In genomic region chr14:92690171-92691011, GRCh38 we compare ENCODE assay signal across 8 cellular contexts. TPM values are rescaled to one million over a fixed set of nuclear protein-coding genes. Genes with fewer than 3 reads are reported as not detected.
DNase-seq lines count a peak whose midpoint lies in the region; ATAC-seq and TF ChIP-seq lines count a peak whose summit lies in the region.

No MANE protein-coding gene starts in this region.

- no peak overlapping the region for H3K4ac ChIP-seq in mesenchymal stem cell (ENCODE audit: low read depth in 1 of 2, low read length in 2 of 2)

- peaks cover 28% of the 10 kb centered on the region for H3K4me1 ChIP-seq in mesenchymal stem cell (ENCODE audit: control insufficient read depth, insufficient read depth, low read depth, low read length)

- H2AFZ ChIP-seq in mesenchymal stem cell (ENCODE audit: low read depth, low read length) = no peak overlapping the region

- in situ Hi-C loops in astrocyte of the spinal cord (cut with HindIII; ENCODE audit: low sequenced_read_pairs) = no loop called here

- no peak overlapping the region for H3K23ac ChIP-seq in mesenchymal stem cell (ENCODE audit: low read length in 2 of 2)

- H3K4me2 ChIP-seq in mesenchymal stem cell (ENCODE audit: low read length, poor library complexity, severe bottlenecking) = no peak overlapping the region

- no peak overlapping the region for H3K27ac ChIP-seq in 22Rv1
- no peak overlapping the region for H3K27ac ChIP-seq in mesenchymal stem cell (ENCODE audit: low read length, poor library complexity, severe bottlenecking)

- no peaks in the 10 kb centered on the region for H3K9me3 ChIP-seq in mesenchymal stem cell (ENCODE audit: control insufficient read depth, low read length)

- no peak overlapping the region for H2BK15ac ChIP-seq in mesenchymal stem cell (ENCODE audit: low read depth, poor library complexity, severe bottlenecking)

- H2BK12ac ChIP-seq in mesenchymal stem cell (ENCODE audit: low read length in 2 of 2) = no peak overlapping the region

- H2BK5ac ChIP-seq in mesenchymal stem cell (ENCODE audit: low read depth, low read length, poor library complexity, severe bottlenecking) = no peak overlapping the region

- H4K91ac ChIP-seq in mesenchymal stem cell (ENCODE audit: low read length) = no peak overlapping the region

- POLR2A ChIA-PET in GM10248 (lab: Yijun Ruan, JAX) = interaction anchor here (0.5 to 0.6 kb wide), 2 partner anchors 39 to 172 kb away, joined by 6 read pairs; no protein-coding TSS in a partner anchor

- H3K9ac ChIP-seq in mesenchymal stem cell (ENCODE audit: low read length) = no peak overlapping the region

- H3K79me1 ChIP-seq in mesenchymal stem cell (replicated peaks; ENCODE audit: low read length, poor library complexity, severe bottlenecking) = no peaks in the 10 kb centered on the region

- DNase-seq in GM10248 (ENCODE audit: extremely low spot score) = no peak
- peak; percentile 51 for DNase-seq in NCI-H2107 treated with DMSO at 0.1 percent for 48 hours (lab: John Stamatoyannopoulos, UW; ENCODE audit: unreplicated experiment)
- DNase-seq in astrocyte of the spinal cord (ENCODE audit: low read depth, low spot score) = peak; percentile 59
- DNase-seq in mesenchymal stem cell = peak; percentile 50
- no peak for DNase-seq in T-helper 1 cell
- no peak for DNase-seq in SKM-1 treated with dmso at 0.1 percent for 144 hours (lab: John Stamatoyannopoulos, UW; ENCODE audit: unreplicated experiment)

- CTCF ChIA-PET in GM10248 (lab: Yijun Ruan, JAX) = interaction anchor here (0.6 to 5.1 kb wide), 25 partner anchors 9 to 694 kb away, joined by 3 to 32 read pairs (median 3); no protein-coding TSS in a partner anchor

- no peak overlapping the region for H3K14ac ChIP-seq in mesenchymal stem cell (ENCODE audit: low read length in 2 of 2)

- H3K27me3 ChIP-seq in mesenchymal stem cell (ENCODE audit: control insufficient read depth in 1 of 2, insufficient read depth in 1 of 2, low read length in 2 of 2) = peaks cover 0 to 18% of the 10 kb centered on the region in 2 experiments

- H3K4me3 ChIP-seq in astrocyte of the spinal cord (ENCODE audit: low read depth, low read length) (no peak overlapping the region), mesenchymal stem cell (ENCODE audit: insufficient read depth in 1 of 2, low read depth in 1 of 2, low read length in 2 of 2) (no peak overlapping the region)

- WGBS in mesenchymal stem cell = 88% methylated on average over 10 of the region's 13 CpGs

- H2BK120ac ChIP-seq in mesenchymal stem cell (ENCODE audit: low read depth, low read length) = no peak overlapping the region

- ATAC-seq in GM19452 (IDR thresholded peaks at IDR 0.05; ENCODE audit: unreplicated experiment) = no peak

- no peak overlapping the region for H3K18ac ChIP-seq in mesenchymal stem cell (ENCODE audit: low read depth in 1 of 2, low read length in 2 of 2)

- no peak overlapping the region for H4K8ac ChIP-seq in mesenchymal stem cell (ENCODE audit: low read length)

- no peak overlapping the region for H2AK5ac ChIP-seq in mesenchymal stem cell (ENCODE audit: low read length, severe bottlenecking)

- H3K36me3 ChIP-seq in mesenchymal stem cell (ENCODE audit: control insufficient read depth in 1 of 2, insufficient read depth in 2 of 2, low read depth in 1 of 2, low read length in 2 of 2) = peaks cover 34 to 35% of the 10 kb centered on the region in 2 experiments

- peak; percentile 92 for TF ChIP-seq CTCF in 22Rv1 (IDR thresholded peaks at IDR 0.05)
- TF ChIP-seq CTCF in GM10248 (IDR thresholded peaks at IDR 0.05; ENCODE audit: control extremely low read depth, extremely low read depth, low read depth, missing control alignments) = peak; percentile 73
- peak; percentile 71 for TF ChIP-seq CTCF in astrocyte of the spinal cord (IDR thresholded peaks at IDR 0.05; ENCODE audit: low read depth, low read length)

RNA-seq across cellular contexts. Expression of gene LGMN, which starts 58.0 kb away (rescaled TPM):
- 83.7 TPM for polyA plus RNA-seq in mesenchymal stem cell (2013, experiment 1 of 2)
- polyA plus RNA-seq in mesenchymal stem cell (2013, experiment 2 of 2) = 86.4 TPM

Comparison
In these comparisons a context has a peak if more than half of its experiments do, and no peak if none do; other contexts are left out.
1. DNase-seq: peak in NCI-H2107 treated with DMSO at 0.1 percent for 48 hours (single experiment), astrocyte of the spinal cord (single experiment) and mesenchymal stem cell (single experiment); none in GM10248 (single experiment), T-helper 1 cell (0 of 5) and SKM-1 treated with dmso at 0.1 percent for 144 hours (single experiment).
2. Peak in every context shown above with its lines, with median percentiles within 50 percentile points of each other: CTCF ChIP-seq.